In genomic region chr10:32377458-32378370, GRCh38 we compare ENCODE assay signal across 1 cellular context.
TF ChIP-seq lines count a peak whose summit lies in the region.

No MANE protein-coding gene starts in this region.

TF ChIP-seq in WTC11, 78 proteins besides CTCF, POLR2A, EP300 and RAD21 (continued from another document):
- TF ChIP-seq AR (CRISPR knock-in tag; IDR thresholded peaks at IDR 0.05) (no peak), AFF4 (CRISPR knock-in tag; IDR thresholded peaks at IDR 0.05; ENCODE audit: borderline replicate concordance) (no peak), KAT7 (CRISPR knock-in tag; IDR thresholded peaks at IDR 0.05; ENCODE audit: borderline replicate concordance) (no peak), ERG (CRISPR knock-in tag; IDR thresholded peaks at IDR 0.05) (no peak), ZNF138 (CRISPR knock-in tag; conservative IDR thresholded peaks at IDR 0.05) (no peak), GTF2I (CRISPR knock-in tag; conservative IDR thresholded peaks at IDR 0.05) (no peak), CDX4 (CRISPR knock-in tag; IDR thresholded peaks at IDR 0.05; ENCODE audit: borderline replicate concordance) (no peak), FOXP4 (CRISPR knock-in tag; IDR thresholded peaks at IDR 0.05) (no peak), E2F4 (CRISPR knock-in tag; IDR thresholded peaks at IDR 0.05; ENCODE audit: borderline replicate concordance, low read depth) (no peak), ZNF317 (CRISPR knock-in tag; IDR thresholded peaks at IDR 0.05; ENCODE audit: borderline replicate concordance, low read depth) (no peak), ZMAT4 (CRISPR knock-in tag; IDR thresholded peaks at IDR 0.05) (no peak), TEAD1 (CRISPR knock-in tag; IDR thresholded peaks at IDR 0.05) (no peak), PRRX2 (CRISPR knock-in tag; IDR thresholded peaks at IDR 0.05) (no peak), MXD4 (CRISPR knock-in tag; IDR thresholded peaks at IDR 0.05; ENCODE audit: borderline replicate concordance) (no peak)
